ENCODE assay signal across 20 cellular contexts in the genomic region with DNA sequence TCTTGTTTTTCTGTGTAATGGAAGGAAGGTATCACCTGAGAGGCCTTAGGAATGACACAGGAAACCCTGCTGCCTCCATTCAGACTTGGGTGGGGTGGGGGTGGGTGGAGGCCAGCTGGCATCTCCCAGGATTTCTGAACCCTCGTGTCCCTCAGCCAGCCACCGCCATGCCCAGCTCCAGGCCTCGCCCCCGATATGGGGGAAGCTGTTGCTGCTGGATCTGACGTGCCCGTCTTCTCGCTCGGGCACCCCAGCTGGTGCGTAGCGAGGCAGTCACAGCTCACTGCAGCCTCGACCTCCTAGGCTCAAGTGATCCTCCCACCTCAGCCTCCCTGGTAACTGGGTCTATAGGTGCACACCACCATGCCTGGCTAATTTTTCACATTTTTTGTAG.
"Had no signal": no experiment of that assay in that cellular context is flagged by ENCODE, and none has a peak within 500 bp of the region (broad histone marks: within the 10 kb centered on the region; RNA-seq: fewer than 3 reads in every experiment).

No MANE protein-coding gene starts in this region.

- H3K9me3 Mint-ChIP-seq: dendritic cell treated with granulocyte-macrophage colony-stimulating factor and Interleukin-4, amounts not matched to agents 40 ng/mL and 50 ng/mL, for 4 days; memory B cell; natural killer cell treated with Interleukin-12 subunit alpha and Interleukin-12 subunit beta and Interleukin-15 and Interleukin-18, amount 100 ng/mL, for 72 hours had no signal

- H3K27me3 Mint-ChIP-seq: memory B cell; natural killer cell treated with Interleukin-12 subunit alpha and Interleukin-12 subunit beta and Interleukin-15 and Interleukin-18, amount 100 ng/mL, for 72 hours; progenitor cell of endocrine pancreas had no signal

- H3K9me3 ChIP-seq: ascending aorta, breast epithelium, right atrium auricular region, upper lobe of left lung had no signal

- H3K27me3 ChIP-seq: ascending aorta, breast epithelium, foreskin keratinocyte, right atrium auricular region, upper lobe of left lung had no signal

- DNase-seq: activated CD4-positive, alpha-beta T cell treated with anti-CD3 and anti-CD28 coated beads for 1 hour; effector memory CD4-positive, alpha-beta T cell; foreskin keratinocyte; kidney glomerular epithelial cell; left ventricle myocardium superior; nucleus accumbens; stimulated activated CD4-positive, alpha-beta T cell treated with anti-CD3 and anti-CD28 coated beads, Interleukin-4, amount 100 ng/mL, for 4 hours; stimulated activated CD8-positive, alpha-beta memory T cell treated with anti-CD3 and anti-CD28 coated beads, Interleukin-4, amount 100 ng/mL, for 48 hours; stimulated activated naive CD8-positive, alpha-beta T cell treated with anti-CD3 and anti-CD28 coated beads, Interleukin-15, Interleukin-2, amounts not matched to agents 100 U/mL and 50 U/mL, for 24 hours; SW 1271; T1000; upper lobe of left lung had no signal

- H3K36me3 ChIP-seq: ascending aorta, breast epithelium, right atrium auricular region had no signal

- H3K4me3 Mint-ChIP-seq: dendritic cell treated with granulocyte-macrophage colony-stimulating factor and Interleukin-4, amounts not matched to agents 40 ng/mL and 50 ng/mL, for 4 days; memory B cell; natural killer cell treated with Interleukin-12 subunit alpha and Interleukin-12 subunit beta and Interleukin-15 and Interleukin-18, amount 100 ng/mL, for 72 hours had no signal

- H3K4me1 ChIP-seq: breast epithelium, foreskin keratinocyte, right atrium auricular region had no signal

- H3K27ac Mint-ChIP-seq: dendritic cell treated with granulocyte-macrophage colony-stimulating factor and Interleukin-4, amounts not matched to agents 40 ng/mL and 50 ng/mL, for 4 days; memory B cell; progenitor cell of endocrine pancreas had no signal

- ATAC-seq: foreskin keratinocyte; left ventricle myocardium superior; natural killer cell treated with Interleukin-12 subunit alpha and Interleukin-12 subunit beta and Interleukin-15 and Interleukin-18, amount 100 ng/mL, for 72 hours; stimulated activated naive CD8-positive, alpha-beta T cell treated with anti-CD3 and anti-CD28 coated beads, Interleukin-15, Interleukin-2, amounts not matched to agents 100 U/mL and 50 U/mL, for 24 hours had no signal

- H3K27ac ChIP-seq: ascending aorta, breast epithelium, foreskin keratinocyte, right atrium auricular region, upper lobe of left lung had no signal

- H3K4me3 ChIP-seq: ascending aorta, breast epithelium, right atrium auricular region, smooth muscle cell, upper lobe of left lung had no signal
